In genomic region chr15:37087050-37087691, GRCh38 we compare ENCODE assay signal across 23 cellular contexts. TPM values are rescaled to one million over a fixed set of nuclear protein-coding genes. Genes with fewer than 3 reads are reported as not detected.
DNase-seq lines count a peak whose midpoint lies in the region; ATAC-seq and TF ChIP-seq lines count a peak whose summit lies in the region.
"Had no signal": no experiment of that assay in that cellular context is flagged by ENCODE, and none has a peak within 500 bp of the region (broad histone marks: within the 10 kb centered on the region; RNA-seq: fewer than 3 reads in every experiment).

No MANE protein-coding gene starts in this region.

- no peaks in the 10 kb centered on the region for H3K9me3 Mint-ChIP-seq in activated T-cell treated with anti-CD3 and anti-CD28 coated beads, Interleukin-2, amount 50 U/mL, for 4 hours
- H3K9me3 Mint-ChIP-seq: activated naive CD4-positive, alpha-beta T cell treated with anti-CD3 and anti-CD28 coated beads, Interleukin-2, amount 50 U/mL, for 72 hours; CD8-positive, alpha-beta T cell; nephron; stimulated activated memory B cell treated with anti-CD40 and anti-IgM and Interleukin-4, amounts not matched to agents 10 μg/mL and 1 μg/mL and 100 μg/mL, for 72 hours had no signal

- DNase-seq in NCI-H2171 treated with DMSO at 0.1 percent for 48 hours (lab: John Stamatoyannopoulos, UW) (peak; percentile 9), NCI-H2171 (lab: John Stamatoyannopoulos, UW) (no peak), dorsolateral prefrontal cortex (no peak), middle frontal gyrus (ENCODE audit: extremely low spot score, low spot score) (peak; percentile 3), superior temporal gyrus (ENCODE audit: extremely low spot score) (peak; percentile 63), NCI-H2227 (lab: John Stamatoyannopoulos, UW; ENCODE audit: unreplicated experiment) (no peak)
- DNase-seq in activated T-cell treated with anti-CD3 and anti-CD28 coated beads, Interleukin-2, amount 50 U/mL, for 4 hours, result no peak
- DNase-seq: 8988T; activated CD4-positive, alpha-beta T cell treated with anti-CD3 and anti-CD28 coated beads for 48 hours; aorta; CD8-positive, alpha-beta T cell; effector CD4-positive, alpha-beta T cell; HCEC 1CT; KBM-7; left colon; Peyer's patch; T-helper 2 cell; thyroid gland had no signal

- H3K4me3 ChIP-seq in dorsolateral prefrontal cortex, result peak overlapping the region in 3 of 59 donors; percentile 3 to 23 (median 15)
- H3K4me3 ChIP-seq: Peyer's patch, skin epidermis, thyroid gland had no signal

- H3K27me3 Mint-ChIP-seq in activated T-cell treated with anti-CD3 and anti-CD28 coated beads, Interleukin-2, amount 50 U/mL, for 4 hours (ENCODE audit: low read depth), result peaks cover 25% of the 10 kb centered on the region

- H3K27me3 ChIP-seq in dorsolateral prefrontal cortex, result no peaks in the 10 kb centered on the region
- H3K27me3 ChIP-seq: Peyer's patch, thyroid gland had no signal

- intact Hi-C loops in dorsolateral prefrontal cortex (cut with DNase I), result no loop called here

- H3K4me1 Mint-ChIP-seq in activated T-cell treated with anti-CD3 and anti-CD28 coated beads, Interleukin-2, amount 50 U/mL, for 4 hours (ENCODE audit: low read depth), result no peaks in the 10 kb centered on the region
- H3K4me1 Mint-ChIP-seq: stimulated activated memory B cell treated with anti-CD40 and anti-IgM and Interleukin-4, amounts not matched to agents 10 μg/mL and 1 μg/mL and 100 μg/mL, for 72 hours had no signal

- no peak overlapping the region for H3K4me3 Mint-ChIP-seq in activated T-cell treated with anti-CD3 and anti-CD28 coated beads, Interleukin-2, amount 50 U/mL, for 4 hours
- H3K4me3 Mint-ChIP-seq: CD8-positive, alpha-beta T cell; stimulated activated memory B cell treated with anti-CD40 and anti-IgM and Interleukin-4, amounts not matched to agents 10 μg/mL and 1 μg/mL and 100 μg/mL, for 72 hours had no signal

- no peaks in the 10 kb centered on the region for H3K36me3 Mint-ChIP-seq in activated T-cell treated with anti-CD3 and anti-CD28 coated beads, Interleukin-2, amount 50 U/mL, for 4 hours (ENCODE audit: insufficient read depth)
- H3K36me3 Mint-ChIP-seq: activated naive CD4-positive, alpha-beta T cell treated with anti-CD3 and anti-CD28 coated beads, Interleukin-2, amount 50 U/mL, for 72 hours; CD8-positive, alpha-beta T cell; stimulated activated memory B cell treated with anti-CD40 and anti-IgM and Interleukin-4, amounts not matched to agents 10 μg/mL and 1 μg/mL and 100 μg/mL, for 72 hours had no signal

- ATAC-seq in activated T-cell treated with anti-CD3 and anti-CD28 coated beads, Interleukin-2, amount 50 U/mL, for 4 hours, result no peak
- no peak for ATAC-seq in GM21526 (IDR thresholded peaks at IDR 0.05; ENCODE audit: low FRiP score, unreplicated experiment)
- ATAC-seq: activated naive CD4-positive, alpha-beta T cell treated with anti-CD3 and anti-CD28 coated beads, Interleukin-2, amount 50 U/mL, for 72 hours; CD8-positive, alpha-beta T cell; left colon; stimulated activated memory B cell treated with anti-CD40 and anti-IgM and Interleukin-4, amounts not matched to agents 10 μg/mL and 1 μg/mL and 100 μg/mL, for 72 hours had no signal

- TF ChIP-seq CTCF in dorsolateral prefrontal cortex (IDR thresholded peaks at IDR 0.05 in 54 of 56, conservative IDR thresholded peaks at IDR 0.05 in 2 of 56; ENCODE audit: low read depth in 1 of 56, partially characterized antibody in 56 of 56), result peak in 19 of 56 donors; percentile 5 to 54 (median 19)

- peak overlapping the region in 54 of 59 donors; percentile 1 to 77 (median 58) for H3K27ac ChIP-seq in dorsolateral prefrontal cortex
- H3K27ac ChIP-seq: Peyer's patch, skin epidermis, thyroid gland had no signal

RNA-seq across cellular contexts. Expression of gene MEIS2, which starts 13.2 kb away (rescaled TPM):
- total RNA-seq in dorsolateral prefrontal cortex, result 10 to 100 TPM; 23.7 to 65.2 (median 44.8) TPM
- under 1 TPM in 1 of 3 donors, not detected in 2; 0.20 TPM for total RNA-seq in activated T-cell treated with anti-CD3 and anti-CD28 coated beads, Interleukin-2, amount 50 U/mL, for 4 hours
- total RNA-seq: CD8-positive, alpha-beta T cell had no signal

Comparison
In these comparisons a context has a peak if more than half of its experiments do, and no peak if none do; other contexts are left out.
1. DNase-seq: peak in NCI-H2171 treated with DMSO at 0.1 percent for 48 hours (single experiment), middle frontal gyrus (single experiment) and superior temporal gyrus (single experiment); none in NCI-H2171 (single experiment), dorsolateral prefrontal cortex (0 of 10), activated T-cell treated with anti-CD3 and anti-CD28 coated beads, Interleukin-2, amount 50 U/mL, for 4 hours (single experiment) and NCI-H2227 (single experiment).
2. RNA of gene MEIS2, which starts 13.2 kb away (total RNA-seq): 23.7 to 65.2 TPM in dorsolateral prefrontal cortex; 0.20 TPM in activated T-cell treated with anti-CD3 and anti-CD28 coated beads, Interleukin-2, amount 50 U/mL, for 4 hours; every median in the first group is over 10 times any median in the second.